Comparison of ENCODE assay signal across 8 cellular contexts in genomic region chr9:19408316-19408692, GRCh38. TPM values are rescaled to one million over a fixed set of nuclear protein-coding genes. Genes with fewer than 3 reads are reported as not detected.
A peak's percentile ranks its signal among the peaks of the same experiment; 100 is the strongest.
DNase-seq lines count a peak whose midpoint lies in the region; ATAC-seq, FAIRE-seq and TF ChIP-seq lines count a peak whose summit lies in the region.

No MANE protein-coding gene starts in this region.

- peaks cover 17 to 21% (median 21%) of the 10 kb centered on the region in 3 donors for H3K4me1 Mint-ChIP-seq in T-cell
- H3K4me1 Mint-ChIP-seq in natural killer cell treated with Interleukin-12 subunit alpha and Interleukin-12 subunit beta and Interleukin-15 and Interleukin-18, amount 100 ng/mL, for 72 hours (ENCODE audit: low read depth in 2 of 2): peaks cover 9 to 12% of the 10 kb centered on the region in 2 donors

- FAIRE-seq in endothelial cell of umbilical vein (lab: Jason Lieb, UNC): peak; percentile 24

- dilution Hi-C loops in endothelial cell of umbilical vein (cut with MboI; ENCODE audit: extremely low pct_ligation_motif_present, low sequenced_read_pairs): no loop called here

- TF ChIP-seq CTCF in HFF-Myc (IDR thresholded peaks at IDR 0.05; ENCODE audit: low read depth, low read length, missing control alignments): no peak
- no peak for TF ChIP-seq CTCF in endothelial cell of umbilical vein (IDR thresholded peaks at IDR 0.05; ENCODE audit: extremely low read depth in 1 of 2, insufficient read depth in 1 of 2, low read depth in 1 of 2, low read length in 2 of 2)

- ATAC-seq in T-cell (replicated peaks in 1 of 4): peak in 2 of 4 experiments; percentile 1 to 3
- peak; percentile 22 to 30 for ATAC-seq in natural killer cell treated with Interleukin-12 subunit alpha and Interleukin-12 subunit beta and Interleukin-15 and Interleukin-18, amount 100 ng/mL, for 72 hours

- peak; percentile 41 for DNase-seq in DMS79 treated with DMSO at 0.1 percent for 48 hours (lab: John Stamatoyannopoulos, UW)
- DNase-seq in HFF-Myc (ENCODE audit: extremely low read depth, low read depth): no peak
- peak in 1 of 34 experiments; percentile 3 for DNase-seq in T-cell
- no peak for DNase-seq in endothelial cell of umbilical vein (ENCODE audit: low read depth, low spot score)
- peak; percentile 61 for DNase-seq in natural killer cell treated with Interleukin-12 subunit alpha and Interleukin-12 subunit beta and Interleukin-15 and Interleukin-18, amount 100 ng/mL, for 72 hours (ENCODE audit: low spot score)
- DNase-seq in epidermal melanocyte (ENCODE audit: insufficient read length, low spot score): no peak
- DNase-seq in SKM-1 (lab: John Stamatoyannopoulos, UW; ENCODE audit: unreplicated experiment): no peak
- no peak for DNase-seq in SW480 (ENCODE audit: low spot score)

- CTCF ChIA-PET in T-cell (lab: Charles Lee) (no interaction called here), endothelial cell of umbilical vein (lab: Charles Lee) (interaction anchor here (0.8 to 1.4 kb wide), 2 partner anchors 18 to 22 kb away, joined by 3 to 4 read pairs; no protein-coding TSS in a partner anchor)

- no peak for TF ChIP-seq POLR2A in endothelial cell of umbilical vein (IDR thresholded peaks at IDR 0.05; ENCODE audit: low read depth, low read length)

- H3K4me3 ChIP-seq in HFF-Myc (replicated peaks; ENCODE audit: low read depth, low read length) (peak overlapping the region; percentile 75), endothelial cell of umbilical vein (replicated peaks in 1 of 3; ENCODE audit: insufficient read depth in 1 of 3, low read depth in 1 of 3, low read length in 3 of 3) (peak overlapping the region in 2 of 3 experiments; percentile 31 to 91)

- peaks cover 21% of the 10 kb centered on the region for H3K4me1 ChIP-seq in endothelial cell of umbilical vein (ENCODE audit: control insufficient read depth, extremely low read depth, insufficient read depth, low read length)

- H3K27ac ChIP-seq in endothelial cell of umbilical vein (ENCODE audit: insufficient read depth, low read depth, low read length): no peak overlapping the region

- no peaks in the 10 kb centered on the region for H3K9me1 ChIP-seq in endothelial cell of umbilical vein (replicated peaks; ENCODE audit: control insufficient read depth, extremely low read depth, insufficient read depth, low read length)

- no peaks in the 10 kb centered on the region for H3K36me3 Mint-ChIP-seq in T-cell
- H3K36me3 Mint-ChIP-seq in natural killer cell treated with Interleukin-12 subunit alpha and Interleukin-12 subunit beta and Interleukin-15 and Interleukin-18, amount 100 ng/mL, for 72 hours: no peaks in the 10 kb centered on the region

- H3K27me3 ChIP-seq in endothelial cell of umbilical vein (ENCODE audit: control insufficient read depth in 2 of 2, insufficient read depth in 2 of 2, low read length in 2 of 2): no peaks in the 10 kb centered on the region

- H2AFZ ChIP-seq in endothelial cell of umbilical vein (ENCODE audit: low read depth, low read length): peak overlapping the region; percentile 93

- H3K27ac Mint-ChIP-seq in T-cell: peak overlapping the region; percentile 39 to 58
- peak overlapping the region in 1 of 2 donors; percentile 21 for H3K27ac Mint-ChIP-seq in natural killer cell treated with Interleukin-12 subunit alpha and Interleukin-12 subunit beta and Interleukin-15 and Interleukin-18, amount 100 ng/mL, for 72 hours

- H3K4me3 Mint-ChIP-seq in T-cell: peak overlapping the region; percentile 94 to 96 (median 94)
- peak overlapping the region; percentile 99 for H3K4me3 Mint-ChIP-seq in natural killer cell treated with Interleukin-12 subunit alpha and Interleukin-12 subunit beta and Interleukin-15 and Interleukin-18, amount 100 ng/mL, for 72 hours

- peak overlapping the region; percentile 84 for H3K4me2 ChIP-seq in endothelial cell of umbilical vein (ENCODE audit: insufficient read depth, low read length)

- H3K9me3 ChIP-seq in endothelial cell of umbilical vein (replicated peaks; ENCODE audit: control insufficient read depth, insufficient read depth, low read length): no peaks in the 10 kb centered on the region

- no peaks in the 10 kb centered on the region for H3K27me3 Mint-ChIP-seq in T-cell
- H3K27me3 Mint-ChIP-seq in natural killer cell treated with Interleukin-12 subunit alpha and Interleukin-12 subunit beta and Interleukin-15 and Interleukin-18, amount 100 ng/mL, for 72 hours: no peaks in the 10 kb centered on the region

- POLR2A ChIA-PET in T-cell (lab: Charles Lee): interaction anchor here in 1 of 2 donors (0.8 kb wide), 1 partner anchor 28 kb away, joined by 4 read pairs; the partner anchor contains the start of gene RPS6
- POLR2A ChIA-PET in endothelial cell of umbilical vein (lab: Charles Lee): interaction anchor here (1.2 kb wide), 1 partner anchor 49 kb away, joined by 3 read pairs; no protein-coding TSS in a partner anchor

- BruUV-seq in endothelial cell of umbilical vein (replicated peaks; lab: Mats Ljungman, UMichigan): no TSS peak

- no peaks in the 10 kb centered on the region for H4K20me1 ChIP-seq in endothelial cell of umbilical vein (replicated peaks; ENCODE audit: control insufficient read depth, extremely low read depth, insufficient read depth, low read length)

- no peaks in the 10 kb centered on the region for H3K79me2 ChIP-seq in endothelial cell of umbilical vein (ENCODE audit: control insufficient read depth, insufficient read depth, low read length)

- intact Hi-C loops in endothelial cell of umbilical vein (cut with micrococcal nuclease): loop anchor here (1.0 to 5.0 kb wide), 3 partner anchors 28 to 916 kb away; partner anchors contain the start of genes RPS6 and RRAGA

- no peak overlapping the region for H3K9ac ChIP-seq in endothelial cell of umbilical vein (replicated peaks; ENCODE audit: extremely low read depth, insufficient read depth, low read length)

- H3K36me3 ChIP-seq in endothelial cell of umbilical vein (ENCODE audit: control insufficient read depth in 2 of 2, extremely low read depth in 1 of 2, insufficient read depth in 2 of 2, low read length in 2 of 2): no peaks in the 10 kb centered on the region

- no peaks in the 10 kb centered on the region for H3K9me3 Mint-ChIP-seq in T-cell
- no peaks in the 10 kb centered on the region for H3K9me3 Mint-ChIP-seq in natural killer cell treated with Interleukin-12 subunit alpha and Interleukin-12 subunit beta and Interleukin-15 and Interleukin-18, amount 100 ng/mL, for 72 hours

TF ChIP-seq in endothelial cell of umbilical vein, 7 proteins besides CTCF, POLR2A, EP300 and RAD21:
- TF ChIP-seq JUN (IDR thresholded peaks at IDR 0.05; ENCODE audit: borderline replicate concordance, insufficient read depth, insufficient read length, low read depth) (no peak), EZH2 (IDR thresholded peaks at IDR 0.05; ENCODE audit: borderline replicate concordance, low read depth, low read length, severe bottlenecking) (no peak), POLR2AphosphoS5 (IDR thresholded peaks at IDR 0.05; ENCODE audit: insufficient read depth, low read depth, low read length) (no peak), GATA2 (IDR thresholded peaks at IDR 0.05; ENCODE audit: insufficient read depth, insufficient read length, low read depth, low read length) (no peak)
- TF ChIP-seq, protein P1, sequence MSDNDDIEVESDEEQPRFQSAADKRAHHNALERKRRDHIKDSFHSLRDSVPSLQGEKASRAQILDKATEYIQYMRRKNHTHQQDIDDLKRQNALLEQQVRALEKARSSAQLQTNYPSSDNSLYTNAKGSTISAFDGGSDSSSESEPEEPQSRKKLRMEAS (IDR thresholded peaks at IDR 0.05; ENCODE audit: insufficient read depth, insufficient read length): no peak

RNA-seq across cellular contexts. Expression of gene ACER2, which starts 0.5 kb away (rescaled TPM):
- total RNA-seq in T-cell (1 to 10 TPM; 1.4 to 4.1 (median 3.2) TPM), endothelial cell of umbilical vein (7.3 and 7.7 TPM in 2 replicates)
- 3.9 and 5.2 TPM in 2 replicates for polyA plus RNA-seq in endothelial cell of umbilical vein
- 2.3 and 2.4 TPM in 2 replicates for polyA plus RNA-seq in endothelial cell of umbilical vein (2011; cell fraction: cytosol; rRNA removed)
- 6.2 and 8.3 TPM in 2 replicates for polyA plus RNA-seq in endothelial cell of umbilical vein (2011; cell fraction: nucleus; rRNA removed)
- 1.5 and 3.4 TPM in 2 replicates for polyA plus RNA-seq in endothelial cell of umbilical vein (2012)
- 18.5 and 24.3 TPM in 2 replicates for polyA minus RNA-seq in endothelial cell of umbilical vein
- 2.8 TPM for polyA minus RNA-seq in endothelial cell of umbilical vein (2011; cell fraction: cytosol; rRNA and poly(A)+ RNA removed)
- polyA minus RNA-seq in endothelial cell of umbilical vein (2011; cell fraction: nucleus; rRNA and poly(A)+ RNA removed): 5.0 and 10.4 TPM in 2 replicates
- 1 to 10 TPM in 1 of 2 donors, under 1 TPM in 1; 0.90 to 2.6 TPM for total RNA-seq in natural killer cell treated with Interleukin-12 subunit alpha and Interleukin-12 subunit beta and Interleukin-15 and Interleukin-18, amount 100 ng/mL, for 72 hours

RNA-seq across cellular contexts. Expression of gene RPS6, which starts 28.3 kb away (rescaled TPM):
- total RNA-seq in T-cell (1,000 to 10,000 TPM; 3,209 to 3,474 (median 3,466) TPM), endothelial cell of umbilical vein (1,873 and 1,898 TPM in 2 replicates)
- polyA plus RNA-seq in endothelial cell of umbilical vein: 847 and 1,146 TPM in 2 replicates
- polyA plus RNA-seq in endothelial cell of umbilical vein (2011; cell fraction: cytosol; rRNA removed): 2,118 and 2,248 TPM in 2 replicates
- polyA plus RNA-seq in endothelial cell of umbilical vein (2011; cell fraction: nucleus; rRNA removed): 757 and 816 TPM in 2 replicates
- 2,207 and 2,368 TPM in 2 replicates for polyA plus RNA-seq in endothelial cell of umbilical vein (2012)
- 599 and 652 TPM in 2 replicates for polyA minus RNA-seq in endothelial cell of umbilical vein
- polyA minus RNA-seq in endothelial cell of umbilical vein (2011; cell fraction: cytosol; rRNA and poly(A)+ RNA removed): 461 TPM
- 138 and 152 TPM in 2 replicates for polyA minus RNA-seq in endothelial cell of umbilical vein (2011; cell fraction: nucleus; rRNA and poly(A)+ RNA removed)
- total RNA-seq in natural killer cell treated with Interleukin-12 subunit alpha and Interleukin-12 subunit beta and Interleukin-15 and Interleukin-18, amount 100 ng/mL, for 72 hours: 1,000 to 10,000 TPM; 1,327 to 1,852 TPM

Comparison
In these comparisons a context has a peak if more than half of its experiments do, and no peak if none do; other contexts are left out.
1. DNase-seq: peak in DMS79 treated with DMSO at 0.1 percent for 48 hours (single experiment) and natural killer cell treated with Interleukin-12 subunit alpha and Interleukin-12 subunit beta and Interleukin-15 and Interleukin-18, amount 100 ng/mL, for 72 hours (single experiment); none in HFF-Myc (single experiment), endothelial cell of umbilical vein (single experiment), epidermal melanocyte (single experiment), SKM-1 (single experiment) and SW480 (single experiment).